8 cellular contexts compared by ENCODE assay signal in genomic region chr1:54488831-54489626, GRCh38.
DNase-seq lines count a peak whose midpoint lies in the region; ATAC-seq lines count a peak whose summit lies in the region.

No MANE protein-coding gene starts in this region.

- DNase-seq in AG08395 (ENCODE audit: low spot score) (peak; percentile 91), NCI-H82 (lab: John Stamatoyannopoulos, UW) (peak; percentile 90), activated T-cell treated with anti-CD3 and anti-CD28 coated beads for 24 hours (ENCODE audit: low read depth) (peak; percentile 56), epidermal melanocyte (ENCODE audit: insufficient read length, low spot score) (peak; percentile 90), midbrain (lab: John Stamatoyannopoulos, UW) (peak; percentile 87)
- peak; percentile 65 for DNase-seq in stimulated activated CD8-positive, alpha-beta memory T cell treated with anti-CD3 and anti-CD28 coated beads, Interleukin-15, amount 100 ng/mL, for 24 hours (ENCODE audit: low read depth)

- ATAC-seq in GM18520 (IDR thresholded peaks at IDR 0.05; ENCODE audit: unreplicated experiment), result peak; percentile 52
- ATAC-seq in HG03565 (IDR thresholded peaks at IDR 0.05; ENCODE audit: unreplicated experiment), result peak; percentile 52

Comparison
In these comparisons a context has a peak if more than half of its experiments do, and no peak if none do; other contexts are left out.
1. Peak in every context shown above with its lines: DNase-seq and ATAC-seq.